ENCODE assay signal across 12 cellular contexts in the genomic region with DNA sequence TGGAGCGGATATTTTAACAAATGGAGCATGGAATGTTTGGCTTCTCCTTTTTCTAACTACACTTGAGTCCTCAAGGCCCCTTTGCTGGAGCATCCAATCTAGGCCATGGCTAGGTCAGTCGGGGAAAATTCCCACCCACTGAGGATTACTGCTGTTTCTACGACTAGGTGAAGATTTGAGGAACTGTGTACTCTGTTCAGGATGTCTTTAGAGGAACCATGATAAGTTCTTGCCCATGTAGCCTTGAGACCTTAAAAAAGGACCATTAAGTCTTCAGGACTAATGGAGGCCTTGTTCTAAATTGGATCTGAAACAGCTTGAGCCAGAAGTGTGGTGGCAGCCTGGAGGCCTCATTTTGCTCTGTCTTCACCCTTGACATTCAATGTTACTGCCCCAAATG. TPM values are rescaled to one million over a fixed set of nuclear protein-coding genes. Genes with fewer than 3 reads are reported as not detected.
DNase-seq lines count a peak whose midpoint lies in the region; ATAC-seq lines count a peak whose summit lies in the region.
"Had no signal": no experiment of that assay in that cellular context is flagged by ENCODE, and none has a peak within 500 bp of the region (broad histone marks: within the 10 kb centered on the region; RNA-seq: fewer than 3 reads in every experiment).

No MANE protein-coding gene starts in this region.

- no peaks in the 10 kb centered on the region for H3K9me3 Mint-ChIP-seq in activated naive CD4-positive, alpha-beta T cell treated with anti-CD3 and anti-CD28 coated beads, Interleukin-2, amount 50 U/mL, for 24 hours
- peaks cover 26% of the 10 kb centered on the region for H3K9me3 Mint-ChIP-seq in activated T-helper 1 cell treated with anti-CD3 and anti-CD28 coated beads, Interleukin-12 subunit alpha, Interleukin-12 subunit beta, Interleukin-2, Interleukin-4 antibody, amounts not matched to agents 30 ng/mL and 10 ng/mL and 1 ng/mL, durations not matched to agents 14 hours and 24 hours and 36 hours
- H3K9me3 Mint-ChIP-seq in stimulated activated effector memory CD8-positive, alpha-beta T cell treated with anti-CD3 and anti-CD28 coated beads, Interleukin-12 subunit alpha, Interleukin-12 subunit beta, amount 100 ng/mL, for 72 hours: peaks cover 5% of the 10 kb centered on the region

- no peak for DNase-seq in activated naive CD4-positive, alpha-beta T cell (lab: John Stamatoyannopoulos, UW)
- DNase-seq in activated T-helper 1 cell treated with anti-CD3 and anti-CD28 coated beads, Interleukin-12 subunit alpha, Interleukin-12 subunit beta, Interleukin-2, Interleukin-4 antibody, amounts not matched to agents 30 ng/mL and 10 ng/mL and 1 ng/mL, durations not matched to agents 14 hours and 24 hours and 36 hours (ENCODE audit: low spot score): no peak
- DNase-seq in stimulated activated effector memory CD8-positive, alpha-beta T cell treated with anti-CD3 and anti-CD28 coated beads, Interleukin-12 subunit alpha, Interleukin-12 subunit beta, amount 100 ng/mL, for 72 hours (ENCODE audit: low spot score in 2 of 2): no peak
- DNase-seq in SIG-M5 (lab: John Stamatoyannopoulos, UW) (no peak), HuH-7 (ENCODE audit: low spot score) (no peak), posterior cingulate gyrus (no peak)
- DNase-seq: DMS 273 treated with DMSO at 0.1 percent for 48 hours, NCI-H1105 treated with DMSO at 0.1 percent for 48 hours had no signal

- peak; percentile 4 for ATAC-seq in GM21786 (IDR thresholded peaks at IDR 0.05; ENCODE audit: unreplicated experiment)
- no peak for ATAC-seq in stimulated activated effector memory CD8-positive, alpha-beta T cell treated with anti-CD3 and anti-CD28 coated beads, Interleukin-12 subunit alpha, Interleukin-12 subunit beta, amount 100 ng/mL, for 72 hours
- ATAC-seq: HepG2; naive thymus-derived CD8-positive, alpha-beta T cell had no signal

- no peaks in the 10 kb centered on the region for H3K27me3 Mint-ChIP-seq in activated naive CD4-positive, alpha-beta T cell treated with anti-CD3 and anti-CD28 coated beads, Interleukin-2, amount 50 U/mL, for 24 hours
- H3K27me3 Mint-ChIP-seq in activated T-helper 1 cell treated with anti-CD3 and anti-CD28 coated beads, Interleukin-12 subunit alpha, Interleukin-12 subunit beta, Interleukin-2, Interleukin-4 antibody, amounts not matched to agents 30 ng/mL and 10 ng/mL and 1 ng/mL, durations not matched to agents 14 hours and 24 hours and 36 hours (ENCODE audit: insufficient read depth): no peaks in the 10 kb centered on the region
- H3K27me3 Mint-ChIP-seq: naive thymus-derived CD8-positive, alpha-beta T cell had no signal

- H3K27ac Mint-ChIP-seq in activated naive CD4-positive, alpha-beta T cell treated with anti-CD3 and anti-CD28 coated beads, Interleukin-2, amount 50 U/mL, for 24 hours: peak overlapping the region; percentile 69
- peak overlapping the region; percentile 94 for H3K27ac Mint-ChIP-seq in activated T-helper 1 cell treated with anti-CD3 and anti-CD28 coated beads, Interleukin-12 subunit alpha, Interleukin-12 subunit beta, Interleukin-2, Interleukin-4 antibody, amounts not matched to agents 30 ng/mL and 10 ng/mL and 1 ng/mL, durations not matched to agents 14 hours and 24 hours and 36 hours
- peak overlapping the region; percentile 91 for H3K27ac Mint-ChIP-seq in stimulated activated effector memory CD8-positive, alpha-beta T cell treated with anti-CD3 and anti-CD28 coated beads, Interleukin-12 subunit alpha, Interleukin-12 subunit beta, amount 100 ng/mL, for 72 hours

- intact Hi-C loops in activated T-helper 1 cell treated with anti-CD3 and anti-CD28 coated beads, Interleukin-12 subunit alpha, Interleukin-12 subunit beta, Interleukin-2, Interleukin-4 antibody, amounts not matched to agents 30 ng/mL and 10 ng/mL and 1 ng/mL, durations not matched to agents 14 hours and 24 hours and 36 hours (cut with micrococcal nuclease): loop anchor here (5.0 to 10.0 kb wide), 3 partner anchors 863 to 1180 kb away; a partner anchor contains a TSS
- intact Hi-C loops in posterior cingulate gyrus (cut with DNase I): no loop called here

- H3K4me3 Mint-ChIP-seq in activated naive CD4-positive, alpha-beta T cell treated with anti-CD3 and anti-CD28 coated beads, Interleukin-2, amount 50 U/mL, for 24 hours: peak overlapping the region; percentile 51
- peak overlapping the region; percentile 53 for H3K4me3 Mint-ChIP-seq in activated T-helper 1 cell treated with anti-CD3 and anti-CD28 coated beads, Interleukin-12 subunit alpha, Interleukin-12 subunit beta, Interleukin-2, Interleukin-4 antibody, amounts not matched to agents 30 ng/mL and 10 ng/mL and 1 ng/mL, durations not matched to agents 14 hours and 24 hours and 36 hours
- peak overlapping the region; percentile 56 for H3K4me3 Mint-ChIP-seq in stimulated activated effector memory CD8-positive, alpha-beta T cell treated with anti-CD3 and anti-CD28 coated beads, Interleukin-12 subunit alpha, Interleukin-12 subunit beta, amount 100 ng/mL, for 72 hours

- H3K36me3 Mint-ChIP-seq in activated naive CD4-positive, alpha-beta T cell treated with anti-CD3 and anti-CD28 coated beads, Interleukin-2, amount 50 U/mL, for 24 hours: peaks cover 43% of the 10 kb centered on the region
- peaks cover 84% of the 10 kb centered on the region for H3K36me3 Mint-ChIP-seq in activated T-helper 1 cell treated with anti-CD3 and anti-CD28 coated beads, Interleukin-12 subunit alpha, Interleukin-12 subunit beta, Interleukin-2, Interleukin-4 antibody, amounts not matched to agents 30 ng/mL and 10 ng/mL and 1 ng/mL, durations not matched to agents 14 hours and 24 hours and 36 hours (ENCODE audit: low read depth)
- peaks cover 88% of the 10 kb centered on the region for H3K36me3 Mint-ChIP-seq in stimulated activated effector memory CD8-positive, alpha-beta T cell treated with anti-CD3 and anti-CD28 coated beads, Interleukin-12 subunit alpha, Interleukin-12 subunit beta, amount 100 ng/mL, for 72 hours

- H3K4me1 Mint-ChIP-seq in activated naive CD4-positive, alpha-beta T cell treated with anti-CD3 and anti-CD28 coated beads, Interleukin-2, amount 50 U/mL, for 24 hours: peaks cover 76% of the 10 kb centered on the region
- peaks cover 83% of the 10 kb centered on the region for H3K4me1 Mint-ChIP-seq in activated T-helper 1 cell treated with anti-CD3 and anti-CD28 coated beads, Interleukin-12 subunit alpha, Interleukin-12 subunit beta, Interleukin-2, Interleukin-4 antibody, amounts not matched to agents 30 ng/mL and 10 ng/mL and 1 ng/mL, durations not matched to agents 14 hours and 24 hours and 36 hours (ENCODE audit: low read depth)
- peaks cover 84% of the 10 kb centered on the region for H3K4me1 Mint-ChIP-seq in stimulated activated effector memory CD8-positive, alpha-beta T cell treated with anti-CD3 and anti-CD28 coated beads, Interleukin-12 subunit alpha, Interleukin-12 subunit beta, amount 100 ng/mL, for 72 hours

RNA-seq across cellular contexts. Expression of a gene that starts 6.2 kb away (rescaled TPM):
- 174 and 179 TPM in 2 replicates for total RNA-seq in activated T-helper 1 cell treated with anti-CD3 and anti-CD28 coated beads, Interleukin-12 subunit alpha, Interleukin-12 subunit beta, Interleukin-2, Interleukin-4 antibody, amounts not matched to agents 30 ng/mL and 10 ng/mL and 1 ng/mL, durations not matched to agents 14 hours and 24 hours and 36 hours
